In the genomic region with DNA sequence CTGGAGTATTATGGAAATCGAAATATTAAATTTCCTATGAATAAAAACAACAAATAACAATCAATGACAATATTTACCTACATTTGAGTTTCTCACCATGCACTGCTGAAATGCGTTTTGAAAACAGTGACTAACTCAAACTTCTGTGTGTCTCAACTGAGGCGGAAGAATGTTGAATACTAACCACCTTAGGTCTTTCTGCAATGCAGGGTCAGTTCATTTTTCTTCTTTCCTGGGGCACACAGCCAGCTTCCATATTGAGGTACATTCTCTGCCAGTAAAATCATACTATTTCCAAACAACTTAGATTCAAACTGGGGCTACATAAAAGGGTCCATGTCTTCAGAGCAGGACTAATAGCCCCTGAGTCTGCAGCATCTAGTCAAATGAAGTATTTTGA, we compare ENCODE assay signal across 25 cellular contexts.
DNase-seq lines count a peak whose midpoint lies in the region; ATAC-seq and TF ChIP-seq lines count a peak whose summit lies in the region.
"Had no signal": no experiment of that assay in that cellular context is flagged by ENCODE, and none has a peak within 500 bp of the region (broad histone marks: within the 10 kb centered on the region; RNA-seq: fewer than 3 reads in every experiment).

No MANE protein-coding gene starts in this region.

- peak overlapping the region; percentile 72 for H3K27ac Mint-ChIP-seq in activated naive CD8-positive, alpha-beta T cell
- H3K27ac Mint-ChIP-seq in activated naive CD8-positive, alpha-beta T cell treated with anti-CD3 and anti-CD28 coated beads for 36 hours: no peak overlapping the region
- H3K27ac Mint-ChIP-seq in glutamatergic neuron (ENCODE audit: unreplicated experiment): peak overlapping the region; percentile 22
- H3K27ac Mint-ChIP-seq: GM23338, H9, HFFc6 had no signal

- TF ChIP-seq CTCF in glutamatergic neuron (IDR thresholded peaks at IDR 0.05; ENCODE audit: partially characterized antibody, unreplicated experiment) (no peak), retinal pigment epithelial cell (conservative IDR thresholded peaks at IDR 0.05; ENCODE audit: low read depth, low read length) (no peak), foreskin keratinocyte (conservative IDR thresholded peaks at IDR 0.05) (no peak)

- H3K4me3 ChIP-seq in retinal pigment epithelial cell (ENCODE audit: low read length): no peak overlapping the region
- H3K4me3 ChIP-seq: GM23338 had no signal

- no peaks in the 10 kb centered on the region for H3K27me3 ChIP-seq in foreskin keratinocyte

- H3K27ac ChIP-seq in foreskin keratinocyte: no peak overlapping the region
- H3K27ac ChIP-seq: 22Rv1, HL-60 had no signal

- H3K27me3 Mint-ChIP-seq in activated naive CD8-positive, alpha-beta T cell: no peaks in the 10 kb centered on the region
- H3K27me3 Mint-ChIP-seq in activated naive CD8-positive, alpha-beta T cell treated with anti-CD3 and anti-CD28 coated beads for 36 hours: no peaks in the 10 kb centered on the region
- H3K27me3 Mint-ChIP-seq in glutamatergic neuron (ENCODE audit: unreplicated experiment): peaks cover 1% of the 10 kb centered on the region

- no peak for DNase-seq in activated naive CD8-positive, alpha-beta T cell treated with anti-CD3 and anti-CD28 coated beads for 36 hours
- peak; percentile 84 for DNase-seq in astrocyte of the hippocampus (ENCODE audit: low read depth, low spot score)
- no peak for DNase-seq in glutamatergic neuron
- DNase-seq in retinal pigment epithelial cell (ENCODE audit: low read depth): peak; percentile 12
- no peak for DNase-seq in activated gamma-delta T cell treated with Interleukin-2 at 50 U/mL for 16 hours
- no peak for DNase-seq in foreskin keratinocyte
- DNase-seq: ACHN, Calu3, DMS153, DND-41, H9, HFFc6, Karpas-422, NCI-H1105 treated with DMSO at 0.1 percent for 48 hours, NCI-H2029, NCI-H446, NCI-H524 treated with DMSO at 0.1 percent for 48 hours, NCI-H774, PC-3, SK-N-SH had no signal

- peaks cover 35% of the 10 kb centered on the region for H3K4me1 Mint-ChIP-seq in activated naive CD8-positive, alpha-beta T cell (ENCODE audit: low read depth)
- peaks cover 29% of the 10 kb centered on the region for H3K4me1 Mint-ChIP-seq in activated naive CD8-positive, alpha-beta T cell treated with anti-CD3 and anti-CD28 coated beads for 36 hours
- peaks cover 11% of the 10 kb centered on the region for H3K4me1 Mint-ChIP-seq in glutamatergic neuron (ENCODE audit: low read depth, unreplicated experiment)

- no peak overlapping the region for H3K4me3 Mint-ChIP-seq in activated naive CD8-positive, alpha-beta T cell
- H3K4me3 Mint-ChIP-seq in activated naive CD8-positive, alpha-beta T cell treated with anti-CD3 and anti-CD28 coated beads for 36 hours: no peak overlapping the region
- no peak overlapping the region for H3K4me3 Mint-ChIP-seq in glutamatergic neuron (ENCODE audit: unreplicated experiment)
- H3K4me3 Mint-ChIP-seq: GM23338, H9, HFFc6 had no signal

- H3K4me1 ChIP-seq in foreskin keratinocyte: no peaks in the 10 kb centered on the region

- peaks cover 12% of the 10 kb centered on the region for H3K36me3 Mint-ChIP-seq in activated naive CD8-positive, alpha-beta T cell
- peaks cover 17% of the 10 kb centered on the region for H3K36me3 Mint-ChIP-seq in activated naive CD8-positive, alpha-beta T cell treated with anti-CD3 and anti-CD28 coated beads for 36 hours
- H3K36me3 Mint-ChIP-seq in glutamatergic neuron (ENCODE audit: unreplicated experiment): no peaks in the 10 kb centered on the region

- no peaks in the 10 kb centered on the region for H3K9me3 Mint-ChIP-seq in activated naive CD8-positive, alpha-beta T cell (ENCODE audit: low read depth)
- H3K9me3 Mint-ChIP-seq in activated naive CD8-positive, alpha-beta T cell treated with anti-CD3 and anti-CD28 coated beads for 36 hours: no peaks in the 10 kb centered on the region
- peaks cover 3% of the 10 kb centered on the region for H3K9me3 Mint-ChIP-seq in glutamatergic neuron (ENCODE audit: unreplicated experiment)

- ATAC-seq in foreskin keratinocyte: no peak
- no peak for ATAC-seq in HG03135 (IDR thresholded peaks at IDR 0.05; ENCODE audit: unreplicated experiment)
- ATAC-seq: GM23338, PC-3 had no signal

Comparison
In these comparisons a context has a peak if more than half of its experiments do, and no peak if none do; other contexts are left out.
1. DNase-seq: peak in astrocyte of the hippocampus (single experiment) and retinal pigment epithelial cell (single experiment); none in activated naive CD8-positive, alpha-beta T cell treated with anti-CD3 and anti-CD28 coated beads for 36 hours (single experiment), glutamatergic neuron (single experiment), activated gamma-delta T cell treated with Interleukin-2 at 50 U/mL for 16 hours (single experiment) and foreskin keratinocyte (0 of 2).